ENCODE assay signal across 15 cellular contexts in the genomic region with DNA sequence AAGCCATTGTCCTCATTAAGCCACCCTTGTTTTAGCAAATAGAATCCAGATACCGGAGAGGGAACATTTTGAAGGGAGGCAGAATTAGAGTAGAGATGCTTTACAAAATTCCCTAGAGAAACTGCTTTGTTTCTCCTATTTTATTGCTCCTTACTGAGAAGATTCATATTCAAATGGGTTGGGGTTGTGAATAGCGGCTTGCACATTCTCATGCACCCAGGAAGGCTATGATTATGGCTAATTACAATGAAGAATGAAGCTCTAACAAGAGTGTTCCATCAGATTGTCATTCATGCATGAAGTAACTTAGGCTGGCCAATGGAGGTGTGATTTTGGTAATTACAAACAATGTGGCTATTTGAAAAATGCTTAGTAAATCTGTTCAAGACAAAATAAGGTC.
A peak's percentile ranks its signal among the peaks of the same experiment; 100 is the strongest.
DNase-seq lines count a peak whose midpoint lies in the region; ATAC-seq, FAIRE-seq and TF ChIP-seq lines count a peak whose summit lies in the region.
"Had no signal": no experiment of that assay in that cellular context is flagged by ENCODE, and none has a peak within 500 bp of the region (broad histone marks: within the 10 kb centered on the region; RNA-seq: fewer than 3 reads in every experiment).

No MANE protein-coding gene starts in this region.

- peak overlapping the region; percentile 46 for H3K9ac ChIP-seq in endothelial cell of umbilical vein (replicated peaks; ENCODE audit: extremely low read depth, insufficient read depth, low read length)

- H3K4me3 ChIP-seq in ACC112 (ENCODE audit: low read depth, low read length) = peak overlapping the region; percentile 36
- no peak overlapping the region for H3K4me3 ChIP-seq in endothelial cell of umbilical vein (replicated peaks in 1 of 3; ENCODE audit: insufficient read depth in 1 of 3, low read depth in 1 of 3, low read length in 3 of 3)
- H3K4me3 ChIP-seq: lung, SJSA1 had no signal

- H3K79me2 ChIP-seq in ACC112 (ENCODE audit: control insufficient read depth, insufficient read depth, low read length, unreplicated experiment) (no peaks in the 10 kb centered on the region), endothelial cell of umbilical vein (ENCODE audit: control insufficient read depth, insufficient read depth, low read length) (no peaks in the 10 kb centered on the region)

- H3K27ac Mint-ChIP-seq in nephron progenitor cell = peak overlapping the region; percentile 92
- H3K27ac Mint-ChIP-seq: activated CD4-positive, alpha-beta T cell treated with anti-CD3 and anti-CD28 coated beads, Interleukin-2, amount 10 ng/mL, durations not matched to agents 24 days and 14 days; activated naive CD4-positive, alpha-beta T cell treated with anti-CD3 and anti-CD28 coated beads, Interleukin-2, amount 50 U/mL, for 72 hours; CD4-positive, CD25-positive, alpha-beta regulatory T cell had no signal

- peak overlapping the region; percentile 70 for H3K4me3 Mint-ChIP-seq in nephron progenitor cell
- H3K4me3 Mint-ChIP-seq: activated CD4-positive, alpha-beta T cell treated with anti-CD3 and anti-CD28 coated beads, Interleukin-2, amount 10 ng/mL, durations not matched to agents 24 days and 14 days; CD4-positive, CD25-positive, alpha-beta regulatory T cell had no signal

- peaks cover 6% of the 10 kb centered on the region for H3K36me3 Mint-ChIP-seq in nephron progenitor cell (ENCODE audit: low read depth)
- H3K36me3 Mint-ChIP-seq: activated naive CD4-positive, alpha-beta T cell treated with anti-CD3 and anti-CD28 coated beads, Interleukin-2, amount 50 U/mL, for 72 hours; CD4-positive, CD25-positive, alpha-beta regulatory T cell had no signal

- intact Hi-C loops in endothelial cell of umbilical vein (cut with micrococcal nuclease) = loop anchor here (2.0 to 5.0 kb wide), 3 partner anchors 559 to 1250 kb away; no protein-coding TSS in a partner anchor

- POLR2A ChIA-PET in endothelial cell of umbilical vein (lab: Charles Lee) = no interaction called here

- peak overlapping the region; percentile 39 for H3K4me2 ChIP-seq in endothelial cell of umbilical vein (ENCODE audit: insufficient read depth, low read length)

- peak overlapping the region; percentile 94 for H2AFZ ChIP-seq in ACC112 (ENCODE audit: low read length, unreplicated experiment)
- peak overlapping the region; percentile 54 for H2AFZ ChIP-seq in endothelial cell of umbilical vein (ENCODE audit: low read depth, low read length)

- H3K27me3 ChIP-seq in ACC112 (ENCODE audit: insufficient read depth, low read length) = no peaks in the 10 kb centered on the region
- no peaks in the 10 kb centered on the region for H3K27me3 ChIP-seq in endothelial cell of umbilical vein (ENCODE audit: control insufficient read depth in 2 of 2, insufficient read depth in 2 of 2, low read length in 2 of 2)
- H3K27me3 ChIP-seq: SJSA1 had no signal

- peaks cover 59% of the 10 kb centered on the region for H3K4me1 Mint-ChIP-seq in nephron progenitor cell
- H3K4me1 Mint-ChIP-seq: activated CD4-positive, alpha-beta T cell treated with anti-CD3 and anti-CD28 coated beads, Interleukin-2, amount 10 ng/mL, durations not matched to agents 24 days and 14 days had no signal

- no peaks in the 10 kb centered on the region for H3K9me1 ChIP-seq in endothelial cell of umbilical vein (replicated peaks; ENCODE audit: control insufficient read depth, extremely low read depth, insufficient read depth, low read length)

- H3K27ac ChIP-seq in ACC112 (ENCODE audit: low read depth, low read length) (no peak overlapping the region), endothelial cell of umbilical vein (ENCODE audit: insufficient read depth, low read depth, low read length) (no peak overlapping the region)
- H3K27ac ChIP-seq: SJSA1 had no signal

- no TSS peak for BruUV-seq in endothelial cell of umbilical vein (replicated peaks; lab: Mats Ljungman, UMichigan)

- DNase-seq in NCI-H1105 treated with DMSO at 0.1 percent for 48 hours (lab: John Stamatoyannopoulos, UW) = peak; percentile 78
- DNase-seq in endothelial cell of umbilical vein (ENCODE audit: low read depth, low spot score) = no peak
- no peak for DNase-seq in nephron progenitor cell
- no peak for DNase-seq in H4 (ENCODE audit: low spot score)
- no peak for DNase-seq in NCI-H510A treated with DMSO at 0.1 percent for 48 hours (lab: John Stamatoyannopoulos, UW)
- no peak for DNase-seq in foreskin melanocyte
- DNase-seq: activated CD4-positive, alpha-beta T cell treated with anti-CD3 and anti-CD28 coated beads, Interleukin-2, amount 10 ng/mL, durations not matched to agents 24 days and 14 days; CD4-positive, CD25-positive, alpha-beta regulatory T cell; NCI-H187; stimulated activated naive CD4-positive, alpha-beta T cell treated with Interleukin-2 at 50 U/mL for 16 hours had no signal

- FAIRE-seq in endothelial cell of umbilical vein (lab: Jason Lieb, UNC) = no peak

- no peak for TF ChIP-seq CTCF in endothelial cell of umbilical vein (IDR thresholded peaks at IDR 0.05; ENCODE audit: extremely low read depth in 1 of 2, insufficient read depth in 1 of 2, low read depth in 1 of 2, low read length in 2 of 2)
- TF ChIP-seq CTCF in nephron progenitor cell (IDR thresholded peaks at IDR 0.05) = no peak

- H3K9me3 ChIP-seq in endothelial cell of umbilical vein (replicated peaks; ENCODE audit: control insufficient read depth, insufficient read depth, low read length) = no peaks in the 10 kb centered on the region
- H3K9me3 ChIP-seq: SJSA1 had no signal

- no peak for TF ChIP-seq POLR2A in endothelial cell of umbilical vein (IDR thresholded peaks at IDR 0.05; ENCODE audit: low read depth, low read length)

- no peaks in the 10 kb centered on the region for H3K36me3 ChIP-seq in ACC112 (ENCODE audit: insufficient read depth, low read length)
- no peaks in the 10 kb centered on the region for H3K36me3 ChIP-seq in endothelial cell of umbilical vein (ENCODE audit: control insufficient read depth in 2 of 2, extremely low read depth in 1 of 2, insufficient read depth in 2 of 2, low read length in 2 of 2)
- H3K36me3 ChIP-seq: SJSA1 had no signal

- H3K9me3 Mint-ChIP-seq in nephron progenitor cell = peaks cover 11% of the 10 kb centered on the region
- H3K9me3 Mint-ChIP-seq: activated CD4-positive, alpha-beta T cell treated with anti-CD3 and anti-CD28 coated beads, Interleukin-2, amount 10 ng/mL, durations not matched to agents 24 days and 14 days; activated naive CD4-positive, alpha-beta T cell treated with anti-CD3 and anti-CD28 coated beads, Interleukin-2, amount 50 U/mL, for 72 hours had no signal

- H3K4me1 ChIP-seq in ACC112 (ENCODE audit: control insufficient read depth, insufficient read depth, low read length, unreplicated experiment) (peaks cover 4% of the 10 kb centered on the region), endothelial cell of umbilical vein (ENCODE audit: control insufficient read depth, extremely low read depth, insufficient read depth, low read length) (no peaks in the 10 kb centered on the region)

- dilution Hi-C loops in endothelial cell of umbilical vein (cut with MboI; ENCODE audit: extremely low pct_ligation_motif_present, low sequenced_read_pairs) = no loop called here

- CTCF ChIA-PET in endothelial cell of umbilical vein (lab: Charles Lee) = no interaction called here

- H4K20me1 ChIP-seq in endothelial cell of umbilical vein (replicated peaks; ENCODE audit: control insufficient read depth, extremely low read depth, insufficient read depth, low read length) = no peaks in the 10 kb centered on the region

- ATAC-seq in GM18907 (IDR thresholded peaks at IDR 0.05; ENCODE audit: unreplicated experiment) = no peak
- ATAC-seq: activated naive CD4-positive, alpha-beta T cell treated with anti-CD3 and anti-CD28 coated beads, Interleukin-2, amount 50 U/mL, for 72 hours had no signal

- H3K27me3 Mint-ChIP-seq in nephron progenitor cell (ENCODE audit: low read depth, poor library complexity) = peaks cover 10% of the 10 kb centered on the region
- H3K27me3 Mint-ChIP-seq: activated CD4-positive, alpha-beta T cell treated with anti-CD3 and anti-CD28 coated beads, Interleukin-2, amount 10 ng/mL, durations not matched to agents 24 days and 14 days; CD4-positive, CD25-positive, alpha-beta regulatory T cell had no signal

TF ChIP-seq in endothelial cell of umbilical vein, 7 proteins besides CTCF, POLR2A, EP300 and RAD21:
- TF ChIP-seq, protein P1, sequence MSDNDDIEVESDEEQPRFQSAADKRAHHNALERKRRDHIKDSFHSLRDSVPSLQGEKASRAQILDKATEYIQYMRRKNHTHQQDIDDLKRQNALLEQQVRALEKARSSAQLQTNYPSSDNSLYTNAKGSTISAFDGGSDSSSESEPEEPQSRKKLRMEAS (IDR thresholded peaks at IDR 0.05; ENCODE audit: insufficient read depth, insufficient read length) = no peak
- TF ChIP-seq EZH2 (IDR thresholded peaks at IDR 0.05; ENCODE audit: borderline replicate concordance, low read depth, low read length, severe bottlenecking) = no peak
- no peak for TF ChIP-seq JUN (IDR thresholded peaks at IDR 0.05; ENCODE audit: borderline replicate concordance, insufficient read depth, insufficient read length, low read depth)
- no peak for TF ChIP-seq MYC (IDR thresholded peaks at IDR 0.05; ENCODE audit: low read depth, low read length)
- TF ChIP-seq FOS (IDR thresholded peaks at IDR 0.05; ENCODE audit: borderline replicate concordance, insufficient read depth, low read length) = no peak
- no peak for TF ChIP-seq GATA2 (IDR thresholded peaks at IDR 0.05; ENCODE audit: insufficient read depth, insufficient read length, low read depth, low read length)
- TF ChIP-seq POLR2AphosphoS5 (IDR thresholded peaks at IDR 0.05; ENCODE audit: insufficient read depth, low read depth, low read length) = no peak
